In the genomic region with DNA sequence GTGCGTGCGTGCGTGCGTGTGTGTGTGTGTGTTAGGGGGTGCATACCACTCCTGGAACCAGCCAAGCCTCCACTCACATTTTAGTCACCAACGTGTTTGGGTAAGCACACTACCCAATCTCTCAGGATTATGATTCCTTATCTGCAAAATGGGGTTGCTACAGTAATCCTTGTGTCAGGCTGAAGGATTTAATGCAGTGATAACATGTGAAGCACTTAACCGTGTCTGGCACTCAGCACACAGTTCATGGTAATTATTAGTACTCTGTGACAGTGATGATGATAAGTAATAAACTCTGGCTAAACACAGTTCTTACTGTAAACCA, we compare ENCODE assay signal across 11 cellular contexts.
"Had no signal": no experiment of that assay in that cellular context is flagged by ENCODE, and none has a peak within 500 bp of the region (broad histone marks: within the 10 kb centered on the region; RNA-seq: fewer than 3 reads in every experiment).

No MANE protein-coding gene starts in this region.

- H3K4me3 ChIP-seq: breast epithelium, dorsolateral prefrontal cortex, lower lobe of right lung, prostate gland, transverse colon had no signal

- H3K9me3 Mint-ChIP-seq: activated naive CD8-positive, alpha-beta T cell treated with anti-CD3 and anti-CD28 coated beads for 36 hours; activated T-cell treated with anti-CD3 and anti-CD28 coated beads, Interleukin-2, amount 50 U/mL, for 24 hours; naive thymus-derived CD8-positive, alpha-beta T cell; stimulated activated naive B cell treated with anti-CD40 and anti-IgM and Interleukin-4, amounts not matched to agents 10 μg/mL and 1 μg/mL and 100 μg/mL, for 72 hours had no signal

- DNase-seq: activated gamma-delta T cell had no signal

- H3K9me3 ChIP-seq: breast epithelium, lower lobe of right lung, prostate gland, transverse colon had no signal

- H3K36me3 Mint-ChIP-seq: activated CD8-positive, alpha-beta memory T cell treated with anti-CD3 and anti-CD28 coated beads, Interleukin-2, amount 10 ng/mL, durations not matched to agents 7 days and 5 days; activated naive CD8-positive, alpha-beta T cell treated with anti-CD3 and anti-CD28 coated beads for 36 hours; stimulated activated naive B cell treated with anti-CD40 and anti-IgM and Interleukin-4, amounts not matched to agents 10 μg/mL and 1 μg/mL and 100 μg/mL, for 72 hours had no signal

- H3K36me3 ChIP-seq: breast epithelium, prostate gland, transverse colon had no signal

- H3K4me1 Mint-ChIP-seq: stimulated activated naive B cell treated with anti-CD40 and anti-IgM and Interleukin-4, amounts not matched to agents 10 μg/mL and 1 μg/mL and 100 μg/mL, for 72 hours had no signal

- H3K4me1 ChIP-seq: breast epithelium had no signal

- H3K4me3 Mint-ChIP-seq: activated CD8-positive, alpha-beta memory T cell treated with anti-CD3 and anti-CD28 coated beads, Interleukin-2, amount 10 ng/mL, durations not matched to agents 7 days and 5 days; activated naive CD8-positive, alpha-beta T cell treated with anti-CD3 and anti-CD28 coated beads for 36 hours; activated T-cell treated with anti-CD3 and anti-CD28 coated beads, Interleukin-2, amount 50 U/mL, for 24 hours; stimulated activated naive B cell treated with anti-CD40 and anti-IgM and Interleukin-4, amounts not matched to agents 10 μg/mL and 1 μg/mL and 100 μg/mL, for 72 hours had no signal

- H3K27me3 ChIP-seq: breast epithelium, dorsolateral prefrontal cortex, transverse colon had no signal

- H3K27me3 Mint-ChIP-seq: activated naive CD8-positive, alpha-beta T cell treated with anti-CD3 and anti-CD28 coated beads for 36 hours; activated T-cell treated with anti-CD3 and anti-CD28 coated beads, Interleukin-2, amount 50 U/mL, for 24 hours had no signal

- H3K27ac Mint-ChIP-seq: activated CD8-positive, alpha-beta memory T cell treated with anti-CD3 and anti-CD28 coated beads, Interleukin-2, amount 10 ng/mL, durations not matched to agents 7 days and 5 days; stimulated activated naive B cell treated with anti-CD40 and anti-IgM and Interleukin-4, amounts not matched to agents 10 μg/mL and 1 μg/mL and 100 μg/mL, for 72 hours had no signal
